ENCODE assay signal across 19 cellular contexts in the genomic region with DNA sequence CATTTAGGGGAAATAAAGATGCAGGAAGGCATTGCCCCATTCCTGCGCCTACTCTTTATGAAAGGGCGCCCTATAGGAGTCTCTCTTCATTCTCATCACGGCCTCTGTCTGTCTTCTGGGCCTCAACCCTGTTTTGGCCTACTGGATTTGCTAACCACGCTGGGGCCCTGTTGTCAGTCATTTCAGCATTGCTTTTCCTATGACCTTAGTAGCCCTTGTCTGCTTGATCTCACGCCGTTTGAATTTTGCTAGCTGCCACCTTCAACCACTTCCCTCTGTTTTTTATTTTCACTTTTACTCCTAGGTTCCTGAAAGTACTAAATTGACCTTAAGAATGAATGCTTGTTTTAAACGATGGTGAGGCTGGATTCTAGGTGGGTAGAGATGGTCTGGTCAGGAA.
A peak's percentile ranks its signal among the peaks of the same experiment; 100 is the strongest.
DNase-seq lines count a peak whose midpoint lies in the region; ATAC-seq and TF ChIP-seq lines count a peak whose summit lies in the region.
"Had no signal": no experiment of that assay in that cellular context is flagged by ENCODE, and none has a peak within 500 bp of the region (broad histone marks: within the 10 kb centered on the region; RNA-seq: fewer than 3 reads in every experiment).

No MANE protein-coding gene starts in this region.

- peaks cover 10 to 16% (median 13%) of the 10 kb centered on the region in 3 donors for H3K4me1 Mint-ChIP-seq in CD8-positive, alpha-beta memory T cell
- peaks cover 5% of the 10 kb centered on the region for H3K4me1 Mint-ChIP-seq in activated B cell treated with CpG ODN at 0.5 μM for 24 hours
- peaks cover 28 to 50% of the 10 kb centered on the region in 2 donors for H3K4me1 Mint-ChIP-seq in immature natural killer cell

- H3K27ac ChIP-seq in CD8-positive, alpha-beta memory T cell (ENCODE audit: low read depth, low read length) = no peak overlapping the region
- H3K27ac ChIP-seq: adrenal gland, brain microvascular endothelial cell, esophagus muscularis mucosa, gastroesophageal sphincter, GM23248, thoracic aorta had no signal

- no peak for TF ChIP-seq CTCF in activated B cell treated with CpG ODN at 0.5 μM for 24 hours (IDR thresholded peaks at IDR 0.05)

- no peaks in the 10 kb centered on the region for H3K4me1 ChIP-seq in CD8-positive, alpha-beta memory T cell (ENCODE audit: insufficient read depth, low read length)
- H3K4me1 ChIP-seq: adrenal gland, esophagus muscularis mucosa, gastroesophageal sphincter had no signal

- CTCF ChIA-PET in CD8-positive, alpha-beta memory T cell (lab: Charles Lee) = interaction anchor here (1.0 kb wide), 1 partner anchor 303 kb away, joined by 3 read pairs; no protein-coding TSS in a partner anchor
- CTCF ChIA-PET in activated B cell treated with CpG ODN at 0.5 μM for 24 hours (lab: Charles Lee) = no interaction called here

- H3K4me3 Mint-ChIP-seq in CD8-positive, alpha-beta memory T cell = peak overlapping the region in 1 of 7 donors; percentile 29
- H3K4me3 Mint-ChIP-seq in activated B cell treated with CpG ODN at 0.5 μM for 24 hours (no peak overlapping the region), immature natural killer cell (peak overlapping the region; percentile 8 to 46 (median 24))

- no peaks in the 10 kb centered on the region for H3K9me3 Mint-ChIP-seq in CD8-positive, alpha-beta memory T cell
- no peaks in the 10 kb centered on the region for H3K9me3 Mint-ChIP-seq in activated B cell treated with CpG ODN at 0.5 μM for 24 hours
- no peaks in the 10 kb centered on the region for H3K9me3 Mint-ChIP-seq in immature natural killer cell

- ATAC-seq in GM18498 (IDR thresholded peaks at IDR 0.05; ENCODE audit: unreplicated experiment) = peak; percentile 43
- no peak for ATAC-seq in activated B cell treated with CpG ODN at 0.5 μM for 24 hours (ENCODE audit: low read depth)
- ATAC-seq: gastroesophageal sphincter had no signal

- peaks cover 5 to 77% (median 31%) of the 10 kb centered on the region in 3 donors for H3K36me3 Mint-ChIP-seq in CD8-positive, alpha-beta memory T cell
- H3K36me3 Mint-ChIP-seq in activated B cell treated with CpG ODN at 0.5 μM for 24 hours (ENCODE audit: low read depth) (peaks cover 24% of the 10 kb centered on the region), immature natural killer cell (peaks cover 25 to 53% (median 38%) of the 10 kb centered on the region in 3 donors)

- POLR2A ChIA-PET in CD8-positive, alpha-beta memory T cell (lab: Charles Lee) = no interaction called here
- POLR2A ChIA-PET in activated B cell treated with CpG ODN at 0.5 μM for 24 hours (lab: Charles Lee) = no interaction called here

- peaks cover 22% of the 10 kb centered on the region for H3K36me3 ChIP-seq in CD8-positive, alpha-beta memory T cell (ENCODE audit: insufficient read depth, low read length)
- H3K36me3 ChIP-seq: adrenal gland, brain microvascular endothelial cell had no signal

- no peaks in the 10 kb centered on the region for H3K9me3 ChIP-seq in CD8-positive, alpha-beta memory T cell (ENCODE audit: low read length)
- H3K9me3 ChIP-seq: adrenal gland, esophagus muscularis mucosa, gastroesophageal sphincter, thoracic aorta had no signal

- H3K4me3 ChIP-seq in CD8-positive, alpha-beta memory T cell (ENCODE audit: low read length) = no peak overlapping the region
- H3K4me3 ChIP-seq: adrenal gland, esophagus muscularis mucosa, gastroesophageal sphincter, GM23248, thoracic aorta had no signal

- no peak for DNase-seq in CD8-positive, alpha-beta memory T cell
- no peak for DNase-seq in activated B cell treated with CpG ODN at 0.5 μM for 24 hours
- DNase-seq in immature natural killer cell = peak; percentile 27 to 41 (median 30)
- no peak for DNase-seq in head of caudate nucleus
- DNase-seq in AML-193 (lab: John Stamatoyannopoulos, UW) = no peak
- no peak for DNase-seq in NCI-H446 treated with DMSO at 0.1 percent for 48 hours (lab: John Stamatoyannopoulos, UW)
- DNase-seq: activated effector memory CD4-positive, alpha-beta T cell treated with Interleukin-2 at 50 U/mL for 16 hours; adrenal gland; brain microvascular endothelial cell; DMS53; effector CD8-positive, alpha-beta T cell; GM23248; mammary epithelial cell; NCI-H1436 treated with DMSO at 0.1 percent for 48 hours; NCI-H510A treated with DMSO at 0.1 percent for 48 hours had no signal

- no peaks in the 10 kb centered on the region for H3K27me3 Mint-ChIP-seq in CD8-positive, alpha-beta memory T cell
- H3K27me3 Mint-ChIP-seq in activated B cell treated with CpG ODN at 0.5 μM for 24 hours (no peaks in the 10 kb centered on the region), immature natural killer cell (ENCODE audit: low read depth in 3 of 3) (peaks cover 0 to 6% (median 0%) of the 10 kb centered on the region in 3 donors)

- intact Hi-C loops in activated B cell treated with CpG ODN at 0.5 μM for 24 hours (cut with micrococcal nuclease) (no loop called here), head of caudate nucleus (cut with DNase I) (no loop called here)

- peak overlapping the region in 6 of 8 donors; percentile 31 to 84 (median 66) for H3K27ac Mint-ChIP-seq in CD8-positive, alpha-beta memory T cell
- peak overlapping the region; percentile 18 for H3K27ac Mint-ChIP-seq in activated B cell treated with CpG ODN at 0.5 μM for 24 hours
- peak overlapping the region; percentile 64 to 90 (median 76) for H3K27ac Mint-ChIP-seq in immature natural killer cell

- H3K27me3 ChIP-seq in CD8-positive, alpha-beta memory T cell (ENCODE audit: insufficient read depth, low read length, poor library complexity, severe bottlenecking) = no peaks in the 10 kb centered on the region
- H3K27me3 ChIP-seq: adrenal gland, brain microvascular endothelial cell, esophagus muscularis mucosa, gastroesophageal sphincter had no signal

Comparison
In these comparisons a context has a peak if more than half of its experiments do, and no peak if none do; other contexts are left out.
1. DNase-seq: peak in immature natural killer cell (3 of 3); none in CD8-positive, alpha-beta memory T cell (0 of 5), activated B cell treated with CpG ODN at 0.5 μM for 24 hours (single experiment), head of caudate nucleus (0 of 42), AML-193 (0 of 2) and NCI-H446 treated with DMSO at 0.1 percent for 48 hours (single experiment).
2. H3K27ac Mint-ChIP-seq: peak in every context shown above with its lines; median percentile 76 in immature natural killer cell; 66 in CD8-positive, alpha-beta memory T cell; 18 in activated B cell treated with CpG ODN at 0.5 μM for 24 hours.